8 cellular contexts compared by ENCODE assay signal in the genomic region with DNA sequence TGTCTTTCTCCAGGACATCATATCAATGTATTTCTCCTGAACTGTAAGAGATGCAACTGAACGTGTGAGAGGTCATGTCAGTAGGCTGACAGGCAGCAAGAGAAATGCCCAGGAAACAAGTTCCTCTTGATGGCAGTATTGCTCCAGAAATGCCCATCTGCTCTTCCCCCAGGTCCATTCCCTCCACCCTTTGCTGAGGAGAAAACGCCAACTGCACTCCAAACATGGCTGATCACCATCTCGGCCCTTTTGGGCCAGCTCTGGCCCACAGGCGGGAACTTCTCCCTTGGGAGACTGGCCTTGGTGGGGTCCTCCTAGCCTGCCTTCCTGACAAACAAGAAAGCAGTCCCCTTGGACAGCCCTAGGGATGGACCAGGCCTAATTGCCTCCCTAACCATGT.
DNase-seq lines count a peak whose midpoint lies in the region; ATAC-seq and TF ChIP-seq lines count a peak whose summit lies in the region.

No MANE protein-coding gene starts in this region.

- ATAC-seq in SK-N-SH treated with all-trans-retinoic acid at 6 μM for 48 hours: peak; percentile 73
- no peak for ATAC-seq in esophagus mucosa
- ATAC-seq in GM18520 (IDR thresholded peaks at IDR 0.05; ENCODE audit: unreplicated experiment): no peak
- ATAC-seq in HG03139 (IDR thresholded peaks at IDR 0.05; ENCODE audit: unreplicated experiment): no peak

- TF ChIP-seq CTCF in GM12872 (IDR thresholded peaks at IDR 0.05; ENCODE audit: insufficient read depth, low read depth, low read length): peak; percentile 44; the same call in 1 of the 3 replicates

- peak; percentile 61 for DNase-seq in HuH-7 (ENCODE audit: low spot score)
- peak; percentile 21 for DNase-seq in mucosa of gallbladder (ENCODE audit: low spot score)
- DNase-seq in kidney glomerular epithelial cell (lab: John Stamatoyannopoulos, UW): no peak

TF ChIP-seq in SK-N-SH treated with all-trans-retinoic acid at 6 μM for 48 hours, 23 proteins besides CTCF, POLR2A, EP300 and RAD21:
- no peak for TF ChIP-seq CSDC2 (CRISPR knock-in tag; IDR thresholded peaks at IDR 0.05)
